9 cellular contexts compared by ENCODE assay signal in genomic region chr3:123449986-123450474, GRCh38. TPM values are rescaled to one million over a fixed set of nuclear protein-coding genes. Genes with fewer than 3 reads are reported as not detected.
DNase-seq lines count a peak whose midpoint lies in the region; ATAC-seq and TF ChIP-seq lines count a peak whose summit lies in the region.
"Had no signal": no experiment of that assay in that cellular context is flagged by ENCODE, and none has a peak within 500 bp of the region (broad histone marks: within the 10 kb centered on the region; RNA-seq: fewer than 3 reads in every experiment).

No MANE protein-coding gene starts in this region.

- ATAC-seq in thoracic aorta (ENCODE audit: insufficient number of reproducible peaks, low FRiP score, low read depth), result no peak
- ATAC-seq in GM18520 (IDR thresholded peaks at IDR 0.05; ENCODE audit: unreplicated experiment), result no peak

- peak; percentile 35 for DNase-seq in NCI-H748 (lab: John Stamatoyannopoulos, UW; ENCODE audit: unreplicated experiment)
- no peak for DNase-seq in NCI-H748 treated with DMSO at 0.1 percent for 48 hours (lab: John Stamatoyannopoulos, UW)
- peak; percentile 38 for DNase-seq in cerebellar cortex (ENCODE audit: low spot score)
- peak; percentile 70 for DNase-seq in medulla oblongata (ENCODE audit: extremely low spot score)
- no peak for DNase-seq in thoracic aorta (ENCODE audit: low spot score)
- DNase-seq in NCI-H2029 (lab: John Stamatoyannopoulos, UW), result no peak
- no peak for DNase-seq in NCI-H345 treated with DMSO at 0.1 percent for 48 hours (lab: John Stamatoyannopoulos, UW; ENCODE audit: unreplicated experiment)

- no peaks in the 10 kb centered on the region for H3K36me3 ChIP-seq in thoracic aorta

- H3K4me1 ChIP-seq in thoracic aorta (ENCODE audit: control insufficient read depth in 1 of 2, low read depth in 2 of 2), result peaks cover 3 to 12% of the 10 kb centered on the region in 2 donors

- H3K27me3 ChIP-seq in thoracic aorta (replicated peaks; ENCODE audit: insufficient read depth), result no peaks in the 10 kb centered on the region

- TF ChIP-seq CTCF in thoracic aorta (IDR thresholded peaks at IDR 0.05), result peak; percentile 10

- H3K4me3 ChIP-seq in thoracic aorta, result peak overlapping the region; percentile 89

- peak overlapping the region; percentile 59 to 93 for H3K27ac ChIP-seq in thoracic aorta

- no peaks in the 10 kb centered on the region for H3K9me3 ChIP-seq in thoracic aorta

RNA-seq across cellular contexts. Expression of gene ADCY5, which starts 1.1 kb away (rescaled TPM):
- 100 to 1,000 TPM; 104 to 123 TPM for total RNA-seq in thoracic aorta
- total RNA-seq: T-helper 1 cell treated with Interleukin-12 subunit alpha and Interleukin-12 subunit beta and Interleukin-4 antibody, amounts not matched to agents 30 ng/mL and 1 ng/mL, for 36 hours had no signal

Comparison
In these comparisons a context has a peak if more than half of its experiments do, and no peak if none do; other contexts are left out.
1. DNase-seq: peak in NCI-H748 (single experiment), cerebellar cortex (single experiment) and medulla oblongata (single experiment); none in NCI-H748 treated with DMSO at 0.1 percent for 48 hours (single experiment), thoracic aorta (single experiment), NCI-H2029 (single experiment) and NCI-H345 treated with DMSO at 0.1 percent for 48 hours (single experiment).